In genomic region chr1:205318231-205318991, GRCh38 we compare ENCODE assay signal across 10 cellular contexts. TPM values are rescaled to one million over a fixed set of nuclear protein-coding genes. Genes with fewer than 3 reads are reported as not detected.
DNase-seq lines count a peak whose midpoint lies in the region; ATAC-seq and TF ChIP-seq lines count a peak whose summit lies in the region.
"Had no signal": no experiment of that assay in that cellular context is flagged by ENCODE, and none has a peak within 500 bp of the region (broad histone marks: within the 10 kb centered on the region; RNA-seq: fewer than 3 reads in every experiment).

No MANE protein-coding gene starts in this region.

- H3K9me3 ChIP-seq in right cardiac atrium (ENCODE audit: control insufficient read depth, low read length), result no peaks in the 10 kb centered on the region
- H3K9me3 ChIP-seq in vagina, result no peaks in the 10 kb centered on the region

- H3K27ac ChIP-seq in right cardiac atrium (ENCODE audit: low read length) (peak overlapping the region; percentile 16), vagina (peak overlapping the region; percentile 1), dorsolateral prefrontal cortex (peak overlapping the region in 10 of 59 donors; percentile 7 to 85 (median 34))

- 88% methylated on average over 6 of the region's 6 CpGs for WGBS in right cardiac atrium

- no peaks in the 10 kb centered on the region for H3K27me3 ChIP-seq in right cardiac atrium (ENCODE audit: control insufficient read depth, insufficient read depth)
- H3K27me3 ChIP-seq in kidney epithelial cell (ENCODE audit: control insufficient read depth, insufficient read depth, low read length), result no peaks in the 10 kb centered on the region
- H3K27me3 ChIP-seq in vagina, result no peaks in the 10 kb centered on the region
- no peaks in the 10 kb centered on the region for H3K27me3 ChIP-seq in dorsolateral prefrontal cortex

- intact Hi-C loops in right cardiac atrium (cut with DNase I) (no loop called here), cardiac septum (cut with DNase I) (no loop called here), vagina (cut with DNase I) (no loop called here), dorsolateral prefrontal cortex (cut with DNase I) (no loop called here)

- DNase-seq in right cardiac atrium, result peak in 1 of 3 donors; percentile 21
- DNase-seq in cardiac septum (ENCODE audit: low spot score), result no peak
- DNase-seq in kidney epithelial cell (ENCODE audit: low read depth), result no peak
- DNase-seq in vagina (ENCODE audit: extremely low spot score in 2 of 2), result no peak
- no peak for DNase-seq in NOMO-1 treated with DMSO at 0.1 percent for 48 hours (lab: John Stamatoyannopoulos, UW; ENCODE audit: unreplicated experiment)
- no peak for DNase-seq in dorsolateral prefrontal cortex
- no peak for DNase-seq in DMS114 treated with DMSO at 0.1 percent for 48 hours (lab: John Stamatoyannopoulos, UW; ENCODE audit: unreplicated experiment)

- TF ChIP-seq CTCF in WI38 (IDR thresholded peaks at IDR 0.05; ENCODE audit: low read depth, low read length) (no peak), kidney epithelial cell (IDR thresholded peaks at IDR 0.05; ENCODE audit: insufficient read depth, low read length, poor library complexity, severe bottlenecking) (no peak), vagina (IDR thresholded peaks at IDR 0.05) (no peak), dorsolateral prefrontal cortex (IDR thresholded peaks at IDR 0.05 in 54 of 56, conservative IDR thresholded peaks at IDR 0.05 in 2 of 56; ENCODE audit: low read depth in 1 of 56, partially characterized antibody in 56 of 56) (no peak)

- H3K4me3 ChIP-seq in right cardiac atrium (ENCODE audit: low read length), result no peak overlapping the region
- peak overlapping the region; percentile 99 for H3K4me3 ChIP-seq in WI38 (ENCODE audit: low read depth, low read length)
- H3K4me3 ChIP-seq in kidney epithelial cell (ENCODE audit: low read depth, low read length), result peak overlapping the region; percentile 34
- peak overlapping the region in 1 of 2 donors; percentile 78 for H3K4me3 ChIP-seq in vagina
- no peak overlapping the region for H3K4me3 ChIP-seq in dorsolateral prefrontal cortex

- TF ChIP-seq POLR2A in vagina (IDR thresholded peaks at IDR 0.05), result no peak

- H3K36me3 ChIP-seq in kidney epithelial cell (ENCODE audit: control insufficient read depth, insufficient read depth, low read length) (no peaks in the 10 kb centered on the region), vagina (no peaks in the 10 kb centered on the region)

- H3K4me1 ChIP-seq in right cardiac atrium (ENCODE audit: control insufficient read depth, insufficient read depth, low read length), result peaks cover 21% of the 10 kb centered on the region
- peaks cover 55% of the 10 kb centered on the region for H3K4me1 ChIP-seq in vagina

- ATAC-seq in right cardiac atrium, result no peak

RNA-seq across cellular contexts. Expression of gene NUAK2, which starts 3.1 kb away (rescaled TPM):
- total RNA-seq in right cardiac atrium (1 to 10 TPM in 3 of 4 donors, under 1 TPM in 1; 0.50 to 1.6 (median 1.4) TPM), cardiac septum (0.75 TPM), kidney epithelial cell (139 and 140 TPM in 2 replicates), vagina (49.6 TPM), dorsolateral prefrontal cortex (1 to 10 TPM in 102 of 120 experiments, under 1 TPM in 18; 0.55 to 5.2 (median 1.7) TPM)
- 0.86 TPM for polyA plus RNA-seq in right cardiac atrium

RNA-seq across cellular contexts. Expression of gene KLHDC8A, which starts 38.3 kb away (rescaled TPM):
- total RNA-seq in right cardiac atrium (under 1 TPM; 0.35 to 0.71 (median 0.52) TPM), cardiac septum (not detected), kidney epithelial cell (6.7 and 16.5 TPM in 2 replicates), vagina (not detected), dorsolateral prefrontal cortex (10 to 100 TPM in 40 of 120 experiments, 1 to 10 TPM in 80; 3.8 to 21.1 (median 8.4) TPM)
- 0.36 TPM for polyA plus RNA-seq in right cardiac atrium
- total RNA-seq: endothelial cell of umbilical vein, M059J had no signal
- polyA plus RNA-seq: endothelial cell of umbilical vein had no signal

Comparison
In these comparisons a context has a peak if more than half of its experiments do, and no peak if none do; other contexts are left out.
1. H3K4me3 ChIP-seq: peak in WI38 (single experiment) and kidney epithelial cell (single experiment); none in right cardiac atrium (single experiment) and dorsolateral prefrontal cortex (0 of 59).